In genomic region chr4:16852644-16853043, GRCh38 we compare ENCODE assay signal across 23 cellular contexts. TPM values are rescaled to one million over a fixed set of nuclear protein-coding genes. Genes with fewer than 3 reads are reported as not detected.
"Had no signal": no experiment of that assay in that cellular context is flagged by ENCODE, and none has a peak within 500 bp of the region (broad histone marks: within the 10 kb centered on the region; RNA-seq: fewer than 3 reads in every experiment).

No MANE protein-coding gene starts in this region.

- H3K9ac ChIP-seq: SK-N-SH had no signal

- H3K27ac ChIP-seq: RWPE1 had no signal

- ATAC-seq: Panc1, PC-3 had no signal

- DNase-seq: KBM-7, NCI-H1092, NCI-H1105 treated with DMSO at 0.1 percent for 48 hours, NCI-H1417 treated with DMSO at 0.1 percent for 48 hours, NCI-H146, NCI-H1694 treated with DMSO at 0.1 percent for 48 hours, NCI-H1930, NCI-H2081, NCI-H2107, NCI-H2171, NCI-H226, NCI-H446, NCI-H510A, NCI-H524 treated with DMSO at 0.1 percent for 48 hours, NCI-H69, NCI-H774, PC-3, SHP77, SK-N-SH had no signal

- H3K9me3 ChIP-seq: SK-N-SH had no signal

RNA-seq across cellular contexts. Expression of gene LDB2, which starts 45.8 kb away (rescaled TPM):
- total RNA-seq: LHCN-M2, MCF 10A, PC-3 had no signal
